ENCODE assay signal across 26 cellular contexts in the genomic region with DNA sequence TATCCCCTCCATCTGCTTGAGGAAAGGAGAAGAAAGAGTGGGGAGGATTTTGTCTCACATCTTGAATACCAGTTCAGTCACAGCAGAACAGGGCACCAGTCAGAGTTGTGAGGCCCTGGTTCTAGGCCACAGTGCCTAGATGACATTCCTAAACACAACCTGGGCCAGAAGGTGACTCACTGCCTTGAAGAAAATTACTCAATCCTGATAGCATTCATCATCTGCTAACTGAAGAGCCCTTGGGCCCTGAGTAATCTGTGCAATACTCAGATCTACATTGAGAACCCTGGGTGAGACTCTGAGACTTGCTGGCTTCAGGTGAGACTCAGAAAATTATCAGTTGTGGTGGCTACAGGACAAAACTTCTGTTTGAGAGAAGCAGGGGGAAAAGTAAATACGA. TPM values are rescaled to one million over a fixed set of nuclear protein-coding genes. Genes with fewer than 3 reads are reported as not detected.
DNase-seq lines count a peak whose midpoint lies in the region; ATAC-seq and TF ChIP-seq lines count a peak whose summit lies in the region.
"Had no signal": no experiment of that assay in that cellular context is flagged by ENCODE, and none has a peak within 500 bp of the region (broad histone marks: within the 10 kb centered on the region; RNA-seq: fewer than 3 reads in every experiment).

No MANE protein-coding gene starts in this region.

- peak; percentile 0 for DNase-seq in HK-2 (ENCODE audit: unreplicated experiment)
- peak; percentile 3 for DNase-seq in RKO (ENCODE audit: low spot score)
- peak; percentile 2 for DNase-seq in epithelial cell of proximal tubule (ENCODE audit: low read depth)
- DNase-seq in lower lobe of right lung, result no peak
- DNase-seq in OCI-M2 (lab: John Stamatoyannopoulos, UW; ENCODE audit: unreplicated experiment), result no peak
- DNase-seq in cortex of kidney (lab: John Stamatoyannopoulos, UW), result no peak
- DNase-seq in GF-D8 (lab: John Stamatoyannopoulos, UW), result no peak
- no peak for DNase-seq in HAP-1 (ENCODE audit: low spot score in 2 of 2)
- DNase-seq: 8988T; ACHN; CD4-positive, CD25-positive, alpha-beta regulatory T cell; DMS153; DND-41; NCI-H1092; NCI-H1417 treated with DMSO at 0.1 percent for 48 hours; NCI-H1694 treated with DMSO at 0.1 percent for 48 hours; NCI-H2081; NCI-H2227 treated with DMSO at 0.1 percent for 48 hours; NCI-H526 treated with DMSO at 0.1 percent for 48 hours; SJCRH30 had no signal

- peak; percentile 66 to 75 for ATAC-seq in lower lobe of right lung
- ATAC-seq: HCT116, Panc1, SK-N-SH treated with all-trans-retinoic acid at 6 μM for 48 hours had no signal

- H3K4me1 ChIP-seq in lower lobe of right lung (no peaks in the 10 kb centered on the region), HAP-1 (no peaks in the 10 kb centered on the region)
- H3K4me1 ChIP-seq: SJCRH30 had no signal

- in situ Hi-C loops in HAP-1 (cut with MboI; ENCODE audit: low sequenced_read_pairs), result no loop called here

- no peak overlapping the region for H3K27ac ChIP-seq in lower lobe of right lung
- H3K27ac ChIP-seq: KMS-11, SJCRH30 had no signal

- TF ChIP-seq CTCF in epithelial cell of proximal tubule (conservative IDR thresholded peaks at IDR 0.05; ENCODE audit: low read depth, low read length), result no peak
- no peak for TF ChIP-seq CTCF in lower lobe of right lung (IDR thresholded peaks at IDR 0.05)

- H3K9me3 ChIP-seq in lower lobe of right lung (no peaks in the 10 kb centered on the region), HAP-1 (no peaks in the 10 kb centered on the region)
- H3K9me3 ChIP-seq: SJCRH30 had no signal

- intact Hi-C loops in lower lobe of right lung (cut with DNase I), result no loop called here

- no peaks in the 10 kb centered on the region for H3K36me3 ChIP-seq in lower lobe of right lung
- no peaks in the 10 kb centered on the region for H3K36me3 ChIP-seq in HAP-1 (replicated peaks)
- H3K36me3 ChIP-seq: SJCRH30 had no signal

- H3K4me3 ChIP-seq in epithelial cell of proximal tubule (ENCODE audit: low read depth, low read length), result no peak overlapping the region
- no peak overlapping the region for H3K4me3 ChIP-seq in lower lobe of right lung
- H3K4me3 ChIP-seq in HAP-1, result no peak overlapping the region
- H3K4me3 ChIP-seq: SJCRH30 had no signal

- H3K27me3 ChIP-seq in lower lobe of right lung (ENCODE audit: low read depth) (no peaks in the 10 kb centered on the region), HAP-1 (ENCODE audit: low read depth) (no peaks in the 10 kb centered on the region)
- H3K27me3 ChIP-seq: SJCRH30 had no signal

RNA-seq across cellular contexts. Expression of gene PRR32, which starts 20.5 kb away (rescaled TPM):
- not detected in 2 replicates for total RNA-seq in epithelial cell of proximal tubule
- not detected for total RNA-seq in lower lobe of right lung
- total RNA-seq: CD4-positive, CD25-positive, alpha-beta regulatory T cell; H1; NCI-H460 had no signal

Comparison
In these comparisons a context has a peak if more than half of its experiments do, and no peak if none do; other contexts are left out.
1. DNase-seq: peak in HK-2 (single experiment), RKO (single experiment) and epithelial cell of proximal tubule (single experiment); none in lower lobe of right lung (single experiment), OCI-M2 (single experiment), cortex of kidney (single experiment), GF-D8 (single experiment) and HAP-1 (0 of 2).